Comparison of ENCODE assay signal across 1 cellular context in genomic region chr9:91282292-91282691, GRCh38.
TF ChIP-seq lines count a peak whose summit lies in the region.

No MANE protein-coding gene starts in this region.

TF ChIP-seq in A549, 52 proteins besides CTCF, POLR2A, EP300 and RAD21 (continued from another document):
- no peak for TF ChIP-seq REST (IDR thresholded peaks at IDR 0.05)
- TF ChIP-seq RCOR1 (IDR thresholded peaks at IDR 0.05; ENCODE audit: low read depth, low read length) = no peak
- TF ChIP-seq, protein P1, sequence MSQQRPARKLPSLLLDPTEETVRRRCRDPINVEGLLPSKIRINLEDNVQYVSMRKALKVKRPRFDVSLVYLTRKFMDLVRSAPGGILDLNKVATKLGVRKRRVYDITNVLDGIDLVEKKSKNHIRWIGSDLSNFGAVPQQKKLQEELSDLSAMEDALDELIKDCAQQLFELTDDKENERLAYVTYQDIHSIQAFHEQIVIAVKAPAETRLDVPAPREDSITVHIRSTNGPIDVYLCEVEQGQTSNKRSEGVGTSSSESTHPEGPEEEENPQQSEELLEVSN (IDR thresholded peaks at IDR 0.05; ENCODE audit: borderline replicate concordance, low read depth) = no peak
